ENCODE assay signal across 23 cellular contexts in genomic region chr2:142472382-142472781, GRCh38.
A peak's percentile ranks its signal among the peaks of the same experiment; 100 is the strongest.
DNase-seq lines count a peak whose midpoint lies in the region; ATAC-seq and TF ChIP-seq lines count a peak whose summit lies in the region.
"Had no signal": no experiment of that assay in that cellular context is flagged by ENCODE, and none has a peak within 500 bp of the region (broad histone marks: within the 10 kb centered on the region; RNA-seq: fewer than 3 reads in every experiment).

No MANE protein-coding gene starts in this region.

- CTCF ChIA-PET in activated CD8-positive, alpha-beta memory T cell treated with anti-CD3 and anti-CD28 coated beads, Interleukin-2, amount 10 ng/mL, durations not matched to agents 7 days and 5 days (lab: Charles Lee) = no interaction called here

- no peak overlapping the region for H3K4me3 Mint-ChIP-seq in progenitor cell of endocrine pancreas (ENCODE audit: low read depth)
- no peak overlapping the region for H3K4me3 Mint-ChIP-seq in activated CD8-positive, alpha-beta memory T cell treated with anti-CD3 and anti-CD28 coated beads, Interleukin-2, amount 10 ng/mL, durations not matched to agents 7 days and 5 days
- H3K4me3 Mint-ChIP-seq: activated naive CD4-positive, alpha-beta T cell treated with anti-CD3 and anti-CD28 coated beads, Interleukin-2, amount 50 U/mL, for 24 hours; activated T-helper 1 cell treated with anti-CD3 and anti-CD28 coated beads, Interleukin-12 subunit alpha, Interleukin-12 subunit beta, Interleukin-2, Interleukin-4 antibody, amounts not matched to agents 30 ng/mL and 10 ng/mL and 1 ng/mL, durations not matched to agents 14 hours and 24 hours and 36 hours; effector memory CD8-positive, alpha-beta T cell; neural crest cell; stimulated activated naive B cell treated with anti-CD40 and anti-IgM and Interleukin-4, amounts not matched to agents 10 μg/mL and 1 μg/mL and 100 μg/mL, for 72 hours; WTC11 had no signal

- no peaks in the 10 kb centered on the region for H3K27me3 Mint-ChIP-seq in progenitor cell of endocrine pancreas
- no peaks in the 10 kb centered on the region for H3K27me3 Mint-ChIP-seq in activated CD8-positive, alpha-beta memory T cell treated with anti-CD3 and anti-CD28 coated beads, Interleukin-2, amount 10 ng/mL, durations not matched to agents 7 days and 5 days
- H3K27me3 Mint-ChIP-seq: activated naive CD4-positive, alpha-beta T cell treated with anti-CD3 and anti-CD28 coated beads, Interleukin-2, amount 50 U/mL, for 24 hours; effector memory CD8-positive, alpha-beta T cell had no signal

- peaks cover 15% of the 10 kb centered on the region for H3K9me3 Mint-ChIP-seq in progenitor cell of endocrine pancreas (ENCODE audit: low read depth)
- peaks cover 7% of the 10 kb centered on the region for H3K9me3 Mint-ChIP-seq in activated CD8-positive, alpha-beta memory T cell treated with anti-CD3 and anti-CD28 coated beads, Interleukin-2, amount 10 ng/mL, durations not matched to agents 7 days and 5 days (ENCODE audit: low read depth)
- H3K9me3 Mint-ChIP-seq: activated naive CD4-positive, alpha-beta T cell treated with anti-CD3 and anti-CD28 coated beads, Interleukin-2, amount 50 U/mL, for 24 hours; activated T-helper 1 cell treated with anti-CD3 and anti-CD28 coated beads, Interleukin-12 subunit alpha, Interleukin-12 subunit beta, Interleukin-2, Interleukin-4 antibody, amounts not matched to agents 30 ng/mL and 10 ng/mL and 1 ng/mL, durations not matched to agents 14 hours and 24 hours and 36 hours; neural crest cell had no signal

- peaks cover 2% of the 10 kb centered on the region for H3K36me3 Mint-ChIP-seq in progenitor cell of endocrine pancreas (ENCODE audit: insufficient read depth)
- H3K36me3 Mint-ChIP-seq in activated CD8-positive, alpha-beta memory T cell treated with anti-CD3 and anti-CD28 coated beads, Interleukin-2, amount 10 ng/mL, durations not matched to agents 7 days and 5 days = no peaks in the 10 kb centered on the region
- H3K36me3 Mint-ChIP-seq: activated naive CD4-positive, alpha-beta T cell treated with anti-CD3 and anti-CD28 coated beads, Interleukin-2, amount 50 U/mL, for 24 hours; stimulated activated naive B cell treated with anti-CD40 and anti-IgM and Interleukin-4, amounts not matched to agents 10 μg/mL and 1 μg/mL and 100 μg/mL, for 72 hours had no signal

- no peak for TF ChIP-seq CTCF in epithelial cell of esophagus (IDR thresholded peaks at IDR 0.05; ENCODE audit: insufficient read depth, low read depth, low read length, missing control alignments)
- no peak for TF ChIP-seq CTCF in progenitor cell of endocrine pancreas (IDR thresholded peaks at IDR 0.05; ENCODE audit: unreplicated experiment)

- peaks cover 14% of the 10 kb centered on the region for H3K4me1 Mint-ChIP-seq in progenitor cell of endocrine pancreas (ENCODE audit: low read depth)
- H3K4me1 Mint-ChIP-seq in activated CD8-positive, alpha-beta memory T cell treated with anti-CD3 and anti-CD28 coated beads, Interleukin-2, amount 10 ng/mL, durations not matched to agents 7 days and 5 days = no peaks in the 10 kb centered on the region
- H3K4me1 Mint-ChIP-seq: activated naive CD4-positive, alpha-beta T cell treated with anti-CD3 and anti-CD28 coated beads, Interleukin-2, amount 50 U/mL, for 24 hours; neural crest cell; stimulated activated naive B cell treated with anti-CD40 and anti-IgM and Interleukin-4, amounts not matched to agents 10 μg/mL and 1 μg/mL and 100 μg/mL, for 72 hours; WTC11 had no signal

- ATAC-seq in activated CD8-positive, alpha-beta memory T cell treated with anti-CD3 and anti-CD28 coated beads, Interleukin-2, amount 10 ng/mL, durations not matched to agents 7 days and 5 days = no peak
- ATAC-seq: effector memory CD8-positive, alpha-beta T cell; foreskin keratinocyte; stimulated activated naive B cell treated with anti-CD40 and anti-IgM and Interleukin-4, amounts not matched to agents 10 μg/mL and 1 μg/mL and 100 μg/mL, for 72 hours; upper lobe of right lung; WTC11 had no signal

- H3K27ac Mint-ChIP-seq in progenitor cell of endocrine pancreas = peak overlapping the region; percentile 85
- no peak overlapping the region for H3K27ac Mint-ChIP-seq in activated CD8-positive, alpha-beta memory T cell treated with anti-CD3 and anti-CD28 coated beads, Interleukin-2, amount 10 ng/mL, durations not matched to agents 7 days and 5 days
- H3K27ac Mint-ChIP-seq: activated naive CD4-positive, alpha-beta T cell treated with anti-CD3 and anti-CD28 coated beads, Interleukin-2, amount 50 U/mL, for 24 hours; activated T-helper 1 cell treated with anti-CD3 and anti-CD28 coated beads, Interleukin-12 subunit alpha, Interleukin-12 subunit beta, Interleukin-2, Interleukin-4 antibody, amounts not matched to agents 30 ng/mL and 10 ng/mL and 1 ng/mL, durations not matched to agents 14 hours and 24 hours and 36 hours; effector memory CD8-positive, alpha-beta T cell; stimulated activated naive B cell treated with anti-CD40 and anti-IgM and Interleukin-4, amounts not matched to agents 10 μg/mL and 1 μg/mL and 100 μg/mL, for 72 hours; WTC11 had no signal

- H3K4me3 ChIP-seq in epithelial cell of esophagus (ENCODE audit: low read length) = no peak overlapping the region
- H3K4me3 ChIP-seq: coronary artery, MG63, upper lobe of right lung had no signal

- peak; percentile 23 for DNase-seq in NCI-H82 (lab: John Stamatoyannopoulos, UW)
- DNase-seq in NCI-H82 treated with DMSO at 0.1 percent for 48 hours (lab: John Stamatoyannopoulos, UW; ENCODE audit: unreplicated experiment) = no peak
- peak; percentile 32 to 83 for DNase-seq in NCI-H524 (lab: John Stamatoyannopoulos, UW)
- peak; percentile 2 for DNase-seq in epithelial cell of esophagus (ENCODE audit: low read depth)
- DNase-seq in progenitor cell of endocrine pancreas (ENCODE audit: low spot score, unreplicated experiment) = no peak
- DNase-seq in CD1c-positive myeloid dendritic cell (ENCODE audit: extremely low spot score) = no peak
- no peak for DNase-seq in COR-L47 (lab: John Stamatoyannopoulos, UW)
- DNase-seq in activated CD8-positive, alpha-beta memory T cell treated with anti-CD3 and anti-CD28 coated beads, Interleukin-2, amount 10 ng/mL, durations not matched to agents 7 days and 5 days = no peak
- DNase-seq: activated CD4-positive, alpha-beta T cell treated with anti-CD3 and anti-CD28 coated beads, Interleukin-2, amount 50 U/mL, for 1 hour; C1 segment of cervical spinal cord; effector memory CD8-positive, alpha-beta T cell; foreskin keratinocyte; KG1; MG63; NCI-H146; stimulated activated naive B cell treated with anti-CD40 and anti-IgM and Interleukin-4, amounts not matched to agents 10 μg/mL and 1 μg/mL and 100 μg/mL, for 72 hours; T1000; upper lobe of right lung had no signal

Comparison
In these comparisons a context has a peak if more than half of its experiments do, and no peak if none do; other contexts are left out.
1. DNase-seq: peak in NCI-H82 (single experiment), NCI-H524 (2 of 2) and epithelial cell of esophagus (single experiment); none in NCI-H82 treated with DMSO at 0.1 percent for 48 hours (single experiment), progenitor cell of endocrine pancreas (single experiment), CD1c-positive myeloid dendritic cell (single experiment), COR-L47 (single experiment) and activated CD8-positive, alpha-beta memory T cell treated with anti-CD3 and anti-CD28 coated beads, Interleukin-2, amount 10 ng/mL, durations not matched to agents 7 days and 5 days (single experiment).